ENCODE assay signal across 1 cellular context in genomic region chr10:61016007-61016406, GRCh38.
TF ChIP-seq lines count a peak whose summit lies in the region.

No MANE protein-coding gene starts in this region.

TF ChIP-seq in HepG2, 621 proteins besides CTCF, POLR2A, EP300 and RAD21 (continued from another document):
- TF ChIP-seq HNF1A (IDR thresholded peaks at IDR 0.05; ENCODE audit: low read depth) (no peak), HNF1A (CRISPR knock-in tag; IDR thresholded peaks at IDR 0.05; ENCODE audit: borderline replicate concordance) (no peak)
